Comparison of ENCODE assay signal across 19 cellular contexts in genomic region chr22:26554956-26555355, GRCh38. TPM values are rescaled to one million over a fixed set of nuclear protein-coding genes. Genes with fewer than 3 reads are reported as not detected.
DNase-seq lines count a peak whose midpoint lies in the region; ATAC-seq, FAIRE-seq and TF ChIP-seq lines count a peak whose summit lies in the region.
"Had no signal": no experiment of that assay in that cellular context is flagged by ENCODE, and none has a peak within 500 bp of the region (broad histone marks: within the 10 kb centered on the region; RNA-seq: fewer than 3 reads in every experiment).

No MANE protein-coding gene starts in this region.

- no peak for ATAC-seq in GM18517 (IDR thresholded peaks at IDR 0.05; ENCODE audit: unreplicated experiment)
- no peak for ATAC-seq in HG02970 (IDR thresholded peaks at IDR 0.05; ENCODE audit: low FRiP score, unreplicated experiment)
- ATAC-seq: A549, sciatic nerve had no signal

- H3K9ac ChIP-seq in iPS-18a (ENCODE audit: low read length): peak overlapping the region; percentile 46

- BruUV-seq in OCI-LY7 (replicated peaks; lab: Mats Ljungman, UMichigan): no TSS peak

- H3K9me2 ChIP-seq in OCI-LY7 (ENCODE audit: insufficient read depth, low read length): no peaks in the 10 kb centered on the region

- H4K20me1 ChIP-seq in OCI-LY7 (ENCODE audit: insufficient read depth, low read length): no peaks in the 10 kb centered on the region

- H3K9me3 ChIP-seq in right atrium auricular region (no peaks in the 10 kb centered on the region), OCI-LY7 (ENCODE audit: low read length) (no peaks in the 10 kb centered on the region), iPS-18a (ENCODE audit: control insufficient read depth, low read depth, low read length) (no peaks in the 10 kb centered on the region), esophagus muscularis mucosa (no peaks in the 10 kb centered on the region)
- H3K9me3 ChIP-seq: A549, esophagus squamous epithelium had no signal

- no peak for TF ChIP-seq POLR2A in esophagus muscularis mucosa (IDR thresholded peaks at IDR 0.05; ENCODE audit: low read depth)

- H3K27ac ChIP-seq in right atrium auricular region: peak overlapping the region; percentile 33 to 54
- no peak overlapping the region for H3K27ac ChIP-seq in OCI-LY7 (ENCODE audit: low read depth, low read length, poor library complexity, severe bottlenecking)
- peak overlapping the region; percentile 79 for H3K27ac ChIP-seq in iPS-18a (ENCODE audit: low read length)
- H3K27ac ChIP-seq in esophagus muscularis mucosa (replicated peaks in 1 of 4): no peak overlapping the region
- H3K27ac ChIP-seq: A549, esophagus squamous epithelium had no signal

- H3K4me2 ChIP-seq in OCI-LY7 (ENCODE audit: low read length): peak overlapping the region; percentile 7; the same call in 1 of the 2 replicates
- H3K4me2 ChIP-seq: A549 had no signal

- TF ChIP-seq CTCF in right atrium auricular region (IDR thresholded peaks at IDR 0.05) (no peak), OCI-LY7 (conservative IDR thresholded peaks at IDR 0.05; ENCODE audit: low read length) (no peak), esophagus muscularis mucosa (IDR thresholded peaks at IDR 0.05) (no peak)

- no peaks in the 10 kb centered on the region for H3K79me2 ChIP-seq in OCI-LY7 (ENCODE audit: insufficient read depth, low read depth, low read length)

- TF ChIP-seq EP300 in esophagus muscularis mucosa (IDR thresholded peaks at IDR 0.05): no peak

- DNase-seq in right atrium auricular region (ENCODE audit: low spot score): no peak
- no peak for DNase-seq in cardiac septum (ENCODE audit: low spot score)
- DNase-seq in OCI-LY7 (ENCODE audit: low spot score): peak; percentile 20
- DNase-seq in urothelium cell line (ENCODE audit: low spot score): no peak
- no peak for DNase-seq in esophagus muscularis mucosa (ENCODE audit: extremely low spot score)
- DNase-seq: activated CD8-positive, alpha-beta memory T cell treated with anti-CD3 and anti-CD28 coated beads for 24 hours; Calu3; esophagus squamous epithelium; NCI-H1092; NCI-H2081; RPMI8226; T1000 had no signal

- 75% methylated on average over 6 of the region's 6 CpGs for WGBS in esophagus muscularis mucosa

- H3K36me3 ChIP-seq in right atrium auricular region (no peaks in the 10 kb centered on the region), OCI-LY7 (ENCODE audit: insufficient read depth, low read length) (no peaks in the 10 kb centered on the region), iPS-18a (ENCODE audit: control insufficient read depth, low read depth, low read length) (no peaks in the 10 kb centered on the region), esophagus muscularis mucosa (no peaks in the 10 kb centered on the region)
- H3K36me3 ChIP-seq: esophagus squamous epithelium had no signal

- H3K27me3 ChIP-seq in right atrium auricular region (no peaks in the 10 kb centered on the region), iPS-18a (ENCODE audit: control insufficient read depth, insufficient read depth, low read length) (no peaks in the 10 kb centered on the region), esophagus muscularis mucosa (no peaks in the 10 kb centered on the region)
- H3K27me3 ChIP-seq: esophagus squamous epithelium had no signal

- H2AFZ ChIP-seq in OCI-LY7 (ENCODE audit: low read length): no peak overlapping the region

- POLR2A ChIA-PET in OCI-LY7 (lab: Charles Lee): interaction anchor here (0.9 to 1.9 kb wide), 2 partner anchors 12 to 19 kb away, joined by 5 to 11 read pairs; no protein-coding TSS in a partner anchor

- intact Hi-C loops in cardiac septum (cut with DNase I) (no loop called here), OCI-LY7 (cut with micrococcal nuclease; ENCODE audit: unreplicated experiment) (no loop called here), esophagus muscularis mucosa (cut with DNase I) (no loop called here)

- CTCF ChIA-PET in OCI-LY7 (lab: Charles Lee; ENCODE audit: unreplicated experiment): no interaction called here

- H3K4me1 ChIP-seq in right atrium auricular region (peaks cover 0 to 48% of the 10 kb centered on the region in 2 donors), OCI-LY7 (ENCODE audit: insufficient read depth, low read length, poor library complexity, severe bottlenecking) (peaks cover 34% of the 10 kb centered on the region), iPS-18a (ENCODE audit: control insufficient read depth, low read depth, low read length) (peaks cover 38% of the 10 kb centered on the region), esophagus muscularis mucosa (peaks cover 0 to 23% (median 7%) of the 10 kb centered on the region in 4 donors)

- FAIRE-seq in urothelium cell line (lab: Jason Lieb, UNC): peak; percentile 94
- FAIRE-seq: A549, GM18507 had no signal

- no peak overlapping the region for H3K4me3 ChIP-seq in right atrium auricular region
- no peak overlapping the region for H3K4me3 ChIP-seq in OCI-LY7 (ENCODE audit: low read depth, low read length, poor library complexity, severe bottlenecking)
- H3K4me3 ChIP-seq in iPS-18a (ENCODE audit: low read length): no peak overlapping the region
- H3K4me3 ChIP-seq in esophagus muscularis mucosa: no peak overlapping the region
- H3K4me3 ChIP-seq: A549, esophagus squamous epithelium, lung had no signal

RNA-seq across cellular contexts. Expression of gene TPST2, which starts 35.0 kb away (rescaled TPM):
- total RNA-seq in right atrium auricular region (100 to 1,000 TPM in 1 of 2 donors, 10 to 100 TPM in 1; 63.4 to 104 TPM), cardiac septum (22.0 TPM), OCI-LY7 (2022) (12.5 and 14.4 TPM in 2 replicates), esophagus muscularis mucosa (10 to 100 TPM; 22.0 to 30.9 (median 28.7) TPM)
- total RNA-seq in OCI-LY7 (2014; rRNA removed; shearing (Covaris generic)): 19.1 and 19.9 TPM in 2 replicates

RNA-seq across cellular contexts. Expression of gene TFIP11, which starts 42.7 kb away (rescaled TPM):
- total RNA-seq in right atrium auricular region (10 to 100 TPM; 15.4 TPM), cardiac septum (18.0 TPM), OCI-LY7 (2022) (52.3 and 54.5 TPM in 2 replicates), esophagus muscularis mucosa (10 to 100 TPM; 17.9 to 23.5 (median 20.4) TPM)
- 39.6 and 45.2 TPM in 2 replicates for total RNA-seq in OCI-LY7 (2014; rRNA removed; shearing (Covaris generic))

Comparison
In these comparisons a context has a peak if more than half of its experiments do, and no peak if none do; other contexts are left out.
1. H3K27ac ChIP-seq: peak in right atrium auricular region (2 of 2) and iPS-18a (single experiment); none in OCI-LY7 (single experiment) and esophagus muscularis mucosa (0 of 4).